Comparison of ENCODE assay signal across 20 cellular contexts in genomic region chr16:88070341-88070740, GRCh38.
"Had no signal": no experiment of that assay in that cellular context is flagged by ENCODE, and none has a peak within 500 bp of the region (broad histone marks: within the 10 kb centered on the region; RNA-seq: fewer than 3 reads in every experiment).

No MANE protein-coding gene starts in this region.

- H3K36me3 ChIP-seq: colonic mucosa had no signal

- H3K27ac Mint-ChIP-seq: activated CD8-positive, alpha-beta T cell treated with anti-CD3 and anti-CD28 coated beads, Interleukin-2, amount 10 ng/mL, durations not matched to agents 7 days and 5 days; WTC11 had no signal

- H3K4me3 ChIP-seq: body of pancreas, colonic mucosa, psoas muscle, tibial nerve had no signal

- H3K27me3 ChIP-seq: body of pancreas, colonic mucosa, tibial nerve had no signal

- H3K4me3 Mint-ChIP-seq: activated CD4-positive, alpha-beta T cell treated with anti-CD3 and anti-CD28 coated beads, Interleukin-2, amount 10 ng/mL, durations not matched to agents 24 days and 14 days; activated CD8-positive, alpha-beta T cell treated with anti-CD3 and anti-CD28 coated beads, Interleukin-2, amount 10 ng/mL, durations not matched to agents 7 days and 5 days; activated naive CD8-positive, alpha-beta T cell treated with anti-CD3 and anti-CD28 coated beads for 36 hours; neural crest cell; WTC11 had no signal

- H3K9me3 Mint-ChIP-seq: activated CD4-positive, alpha-beta T cell treated with anti-CD3 and anti-CD28 coated beads, Interleukin-2, amount 10 ng/mL, durations not matched to agents 24 days and 14 days; activated naive CD8-positive, alpha-beta T cell treated with anti-CD3 and anti-CD28 coated beads for 36 hours; neural crest cell; WTC11 had no signal

- H3K27ac ChIP-seq: body of pancreas, colonic mucosa, psoas muscle, tibial nerve had no signal

- ATAC-seq: activated CD8-positive, alpha-beta T cell treated with anti-CD3 and anti-CD28 coated beads, Interleukin-2, amount 10 ng/mL, durations not matched to agents 7 days and 5 days; body of pancreas; esophagus mucosa; psoas muscle; WTC11 had no signal

- H3K4me1 ChIP-seq: body of pancreas, colonic mucosa, psoas muscle, tibial nerve had no signal

- DNase-seq: activated CD4-positive, alpha-beta T cell treated with anti-CD3 and anti-CD28 coated beads, Interleukin-2, amount 10 ng/mL, durations not matched to agents 24 days and 14 days; activated CD8-positive, alpha-beta memory T cell treated with anti-CD3 and anti-CD28 coated beads, Interleukin-2, amount 50 U/mL, for 4 hours; activated CD8-positive, alpha-beta T cell treated with anti-CD3 and anti-CD28 coated beads, Interleukin-2, amount 10 ng/mL, durations not matched to agents 7 days and 5 days; activated naive CD8-positive, alpha-beta T cell treated with anti-CD3 and anti-CD28 coated beads for 36 hours; activated T-cell treated with anti-CD3 and anti-CD28 coated beads, Interleukin-2, amount 50 U/mL, for 48 hours; amygdala; central memory CD4-positive, alpha-beta T cell; colonic mucosa; hypothalamus; stimulated activated CD4-positive, alpha-beta T cell treated with anti-CD3 and anti-CD28 coated beads, Interleukin-12 subunit alpha, Interleukin-12 subunit beta, amount 100 ng/mL, for 4 hours; stimulated activated CD4-positive, alpha-beta T cell treated with anti-CD3 and anti-CD28 coated beads, Interleukin-2, amount 100 ng/mL, for 24 hours; stimulated activated naive CD4-positive, alpha-beta T cell; SW 1271 had no signal

- H3K9me3 ChIP-seq: body of pancreas, colonic mucosa, psoas muscle, tibial nerve had no signal

- FAIRE-seq: TTC549 had no signal

- H3K4me1 Mint-ChIP-seq: activated CD4-positive, alpha-beta T cell treated with anti-CD3 and anti-CD28 coated beads, Interleukin-2, amount 10 ng/mL, durations not matched to agents 24 days and 14 days; activated naive CD8-positive, alpha-beta T cell treated with anti-CD3 and anti-CD28 coated beads for 36 hours; neural crest cell; WTC11 had no signal
